In the genomic region with DNA sequence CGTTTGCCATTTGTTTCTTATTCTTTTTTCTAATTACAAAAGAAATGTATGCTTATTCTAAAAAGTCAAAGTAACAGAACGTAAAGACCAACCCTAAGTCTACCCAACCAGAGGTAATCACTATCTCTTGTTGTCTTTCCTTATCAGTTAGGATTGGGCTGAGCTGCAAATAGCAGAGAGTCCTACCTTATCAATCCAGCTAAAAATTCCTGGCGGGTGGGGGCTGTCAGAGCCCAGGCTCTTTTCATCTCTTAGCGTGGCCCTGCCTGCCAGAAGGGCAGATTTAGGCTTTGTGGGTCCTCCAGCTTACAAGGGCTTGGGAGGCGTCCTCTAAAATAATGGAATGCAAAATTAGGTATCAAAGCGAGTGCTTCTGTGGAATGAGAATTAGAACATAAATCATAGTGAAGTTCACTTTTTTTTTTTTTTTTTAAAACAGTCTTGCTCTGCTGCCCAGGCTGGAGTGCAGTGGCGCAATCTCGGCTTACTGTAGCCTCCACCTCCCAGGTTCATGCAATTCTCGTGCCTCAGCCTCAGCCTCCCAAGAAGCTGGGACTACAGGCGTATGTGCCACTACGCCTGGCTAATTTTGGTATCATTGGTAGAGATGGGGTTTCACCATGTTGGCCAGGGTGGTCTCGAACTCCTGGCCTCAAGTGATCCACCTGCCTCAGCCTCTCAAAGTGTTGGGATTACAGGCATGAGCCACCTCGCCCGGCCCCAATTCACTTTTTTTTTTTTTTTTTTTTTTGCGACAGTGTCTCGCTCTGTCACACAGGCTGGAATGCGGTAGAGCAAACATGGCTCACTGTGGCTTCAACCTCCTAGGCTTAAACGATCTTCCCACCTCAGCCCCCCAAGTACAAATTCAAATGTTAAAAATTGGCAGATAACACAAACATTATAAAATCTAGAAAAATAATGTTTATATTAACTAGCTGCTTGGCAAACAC, we compare ENCODE assay signal across 21 cellular contexts. TPM values are rescaled to one million over a fixed set of nuclear protein-coding genes. Genes with fewer than 3 reads are reported as not detected.
DNase-seq lines count a peak whose midpoint lies in the region; ATAC-seq and TF ChIP-seq lines count a peak whose summit lies in the region.
"Had no signal": no experiment of that assay in that cellular context is flagged by ENCODE, and none has a peak within 500 bp of the region (broad histone marks: within the 10 kb centered on the region; RNA-seq: fewer than 3 reads in every experiment).

No MANE protein-coding gene starts in this region.

- no peaks in the 10 kb centered on the region for H3K79me1 ChIP-seq in mesendoderm (ENCODE audit: low read length)

- H3K27me3 ChIP-seq in mesendoderm (ENCODE audit: insufficient read depth, low read length, poor library complexity) (no peaks in the 10 kb centered on the region), gastrocnemius medialis (no peaks in the 10 kb centered on the region)
- H3K27me3 ChIP-seq: BE2C, Peyer's patch had no signal

- peak; percentile 25 for DNase-seq in natural killer cell treated with Interleukin-12 subunit alpha and Interleukin-12 subunit beta and Interleukin-15 and Interleukin-18, amount 100 ng/mL, for 72 hours (ENCODE audit: low spot score)
- no peak for DNase-seq in natural killer cell
- peak; percentile 11 for DNase-seq in amniotic epithelial cell (ENCODE audit: low read depth)
- DNase-seq in mesendoderm, result peak; percentile 93
- no peak for DNase-seq in HT-29 (ENCODE audit: low spot score)
- DNase-seq in gastrocnemius medialis, result no peak
- DNase-seq in islet precursor cell, result no peak
- DNase-seq: BE2C, EL, MM.1S, NCI-H1048, NCI-H1417 treated with DMSO at 0.1 percent for 48 hours, NCI-H187, NCI-H446, NCI-H526, Peyer's patch had no signal

- peak overlapping the region; percentile 26 for H3K4ac ChIP-seq in mesendoderm (ENCODE audit: low read depth, low read length)

- no peaks in the 10 kb centered on the region for H3K4me1 Mint-ChIP-seq in natural killer cell treated with Interleukin-12 subunit alpha and Interleukin-12 subunit beta and Interleukin-15 and Interleukin-18, amount 100 ng/mL, for 72 hours (ENCODE audit: low read depth in 2 of 2)
- no peaks in the 10 kb centered on the region for H3K4me1 Mint-ChIP-seq in natural killer cell

- no peak overlapping the region for H4K5ac ChIP-seq in mesendoderm (ENCODE audit: low read length)

- no peak overlapping the region for H2BK120ac ChIP-seq in mesendoderm (ENCODE audit: low read depth, low read length)

- peak overlapping the region; percentile 22 for H3K56ac ChIP-seq in mesendoderm (ENCODE audit: low read length)

- H2AK5ac ChIP-seq in mesendoderm (ENCODE audit: low read length), result no peak overlapping the region

- H3K27ac ChIP-seq in mesendoderm (ENCODE audit: low read depth, low read length), result no peak overlapping the region
- no peak overlapping the region for H3K27ac ChIP-seq in gastrocnemius medialis
- H3K27ac ChIP-seq: A549, Peyer's patch had no signal

- no peak overlapping the region for H3K9ac ChIP-seq in mesendoderm (ENCODE audit: low read length)

- H3K36me3 ChIP-seq in mesendoderm (ENCODE audit: control insufficient read depth, insufficient read depth, low read length), result no peaks in the 10 kb centered on the region
- H3K36me3 ChIP-seq in gastrocnemius medialis, result no peaks in the 10 kb centered on the region
- H3K36me3 ChIP-seq: BE2C, HAP-1, Peyer's patch had no signal

- ATAC-seq in natural killer cell treated with Interleukin-12 subunit alpha and Interleukin-12 subunit beta and Interleukin-15 and Interleukin-18, amount 100 ng/mL, for 72 hours, result no peak
- ATAC-seq in natural killer cell (no peak), gastrocnemius medialis (no peak), GM21825 (IDR thresholded peaks at IDR 0.05; ENCODE audit: unreplicated experiment) (no peak)
- ATAC-seq: A549, K562 had no signal

- H3K4me3 Mint-ChIP-seq in natural killer cell treated with Interleukin-12 subunit alpha and Interleukin-12 subunit beta and Interleukin-15 and Interleukin-18, amount 100 ng/mL, for 72 hours, result no peak overlapping the region
- H3K4me3 Mint-ChIP-seq in natural killer cell, result no peak overlapping the region

- TF ChIP-seq POLR2A in gastrocnemius medialis (IDR thresholded peaks at IDR 0.05), result no peak

- no peaks in the 10 kb centered on the region for H3K79me2 ChIP-seq in mesendoderm (ENCODE audit: control insufficient read depth, insufficient read depth, low read length)

- in situ Hi-C loops in gastrocnemius medialis (cut with MboI; ENCODE audit: low sequenced_read_pairs in 4 of 4), result no loop called here

- no peak overlapping the region for H3K4me2 ChIP-seq in mesendoderm (ENCODE audit: low read length)
- H3K4me2 ChIP-seq: A549 had no signal

- H4K8ac ChIP-seq in mesendoderm (ENCODE audit: low read depth, low read length), result no peak overlapping the region

- no peak overlapping the region for H3K23ac ChIP-seq in mesendoderm (ENCODE audit: low read length)

- intact Hi-C loops in natural killer cell (cut with micrococcal nuclease) (no loop called here), gastrocnemius medialis (cut with DNase I; ENCODE audit: low total_unique reads) (no loop called here)

- H3K27me3 Mint-ChIP-seq in natural killer cell treated with Interleukin-12 subunit alpha and Interleukin-12 subunit beta and Interleukin-15 and Interleukin-18, amount 100 ng/mL, for 72 hours, result no peaks in the 10 kb centered on the region
- H3K27me3 Mint-ChIP-seq in natural killer cell (ENCODE audit: low read depth in 2 of 2), result no peaks in the 10 kb centered on the region

- no peaks in the 10 kb centered on the region for H3K9me3 ChIP-seq in gastrocnemius medialis
- H3K9me3 ChIP-seq: A549, BE2C, HAP-1, Peyer's patch had no signal

- WGBS in mesendoderm (ENCODE audit: extremely low coverage, insufficient coverage, low lambda C conversion rate), result no CpG with 5 or more reads among the region's 18 CpGs

- peaks cover 2% of the 10 kb centered on the region for H3K4me1 ChIP-seq in mesendoderm (ENCODE audit: control insufficient read depth, low read depth, low read length)
- H3K4me1 ChIP-seq in gastrocnemius medialis, result no peaks in the 10 kb centered on the region
- H3K4me1 ChIP-seq: A549, HAP-1, Peyer's patch had no signal

- TF ChIP-seq CTCF in natural killer cell (IDR thresholded peaks at IDR 0.05) (no peak), gastrocnemius medialis (IDR thresholded peaks at IDR 0.05 in 4 of 5, conservative IDR thresholded peaks at IDR 0.05 in 1 of 5) (no peak)

- H3K27ac Mint-ChIP-seq in natural killer cell treated with Interleukin-12 subunit alpha and Interleukin-12 subunit beta and Interleukin-15 and Interleukin-18, amount 100 ng/mL, for 72 hours, result no peak overlapping the region
- no peak overlapping the region for H3K27ac Mint-ChIP-seq in natural killer cell

- H3K4me3 ChIP-seq in mesendoderm (ENCODE audit: low read length) (no peak overlapping the region), gastrocnemius medialis (no peak overlapping the region)
- H3K4me3 ChIP-seq: A549, HAP-1, K562, Peyer's patch had no signal

- no peak overlapping the region for H2BK5ac ChIP-seq in mesendoderm (ENCODE audit: low read length)

- H3K18ac ChIP-seq in mesendoderm (ENCODE audit: low read length), result no peak overlapping the region

- H3K36me3 Mint-ChIP-seq in natural killer cell treated with Interleukin-12 subunit alpha and Interleukin-12 subunit beta and Interleukin-15 and Interleukin-18, amount 100 ng/mL, for 72 hours, result no peaks in the 10 kb centered on the region
- no peaks in the 10 kb centered on the region for H3K36me3 Mint-ChIP-seq in natural killer cell

- H3K9me3 Mint-ChIP-seq in natural killer cell treated with Interleukin-12 subunit alpha and Interleukin-12 subunit beta and Interleukin-15 and Interleukin-18, amount 100 ng/mL, for 72 hours, result no peaks in the 10 kb centered on the region
- H3K9me3 Mint-ChIP-seq in natural killer cell, result no peaks in the 10 kb centered on the region

- no peak overlapping the region for H2BK15ac ChIP-seq in mesendoderm (replicated peaks; ENCODE audit: low read depth)

RNA-seq across cellular contexts. Expression of a gene that starts 57.4 kb away (rescaled TPM):
- 10 to 100 TPM; 12.6 to 20.1 TPM for total RNA-seq in natural killer cell treated with Interleukin-12 subunit alpha and Interleukin-12 subunit beta and Interleukin-15 and Interleukin-18, amount 100 ng/mL, for 72 hours
- total RNA-seq in natural killer cell (100 to 1,000 TPM in 2 of 3 donors, 10 to 100 TPM in 1; 87.5 to 151 (median 113) TPM), gastrocnemius medialis (under 1 TPM; 0.10 to 0.60 (median 0.44) TPM)
- polyA plus RNA-seq in mesendoderm (2013, experiment 1 of 2), result 121 TPM
- polyA plus RNA-seq in mesendoderm (2013, experiment 2 of 2), result 118 TPM
- 3.2 and 3.6 TPM in 2 replicates for total RNA-seq in HT-29 (2014; rRNA removed; shearing (Covaris generic))
- total RNA-seq: LHCN-M2 had no signal
- polyA plus RNA-seq: K562 had no signal

Comparison
In these comparisons a context has a peak if more than half of its experiments do, and no peak if none do; other contexts are left out.
1. DNase-seq: peak in natural killer cell treated with Interleukin-12 subunit alpha and Interleukin-12 subunit beta and Interleukin-15 and Interleukin-18, amount 100 ng/mL, for 72 hours (single experiment), amniotic epithelial cell (single experiment) and mesendoderm (single experiment); none in natural killer cell (single experiment), HT-29 (single experiment), gastrocnemius medialis (0 of 2) and islet precursor cell (single experiment).
2. RNA of a gene that starts 57.4 kb away (total RNA-seq): 87.5 to 151 TPM in natural killer cell; 12.6 to 20.1 TPM in natural killer cell treated with Interleukin-12 subunit alpha and Interleukin-12 subunit beta and Interleukin-15 and Interleukin-18, amount 100 ng/mL, for 72 hours, 3.2 to 3.6 TPM in HT-29 and 0.10 to 0.60 TPM in gastrocnemius medialis; every median in the first group is over 4 times any median in the second.